In genomic region chrX:144334577-144334976, GRCh38 we compare ENCODE assay signal across 19 cellular contexts.
DNase-seq lines count a peak whose midpoint lies in the region; TF ChIP-seq lines count a peak whose summit lies in the region.
"Had no signal": no experiment of that assay in that cellular context is flagged by ENCODE, and none has a peak within 500 bp of the region (broad histone marks: within the 10 kb centered on the region; RNA-seq: fewer than 3 reads in every experiment).

No MANE protein-coding gene starts in this region.

- peaks cover 8% of the 10 kb centered on the region for H3K9me3 Mint-ChIP-seq in neural crest cell
- H3K9me3 Mint-ChIP-seq: activated CD4-positive, alpha-beta T cell treated with anti-CD3 and anti-CD28 coated beads, Interleukin-2, amount 10 ng/mL, durations not matched to agents 24 days and 14 days; stimulated activated naive CD8-positive, alpha-beta T cell treated with anti-CD3 and anti-CD28 coated beads, Interleukin-15, amount 100 ng/mL, for 72 hours had no signal

- DNase-seq in DMS53 treated with DMSO at 0.1 percent for 48 hours (lab: John Stamatoyannopoulos, UW; ENCODE audit: unreplicated experiment), result peak; percentile 9
- peak; percentile 18 for DNase-seq in KBM-7
- DNase-seq in RPMI7951 (ENCODE audit: low read depth), result peak; percentile 59
- no peak for DNase-seq in neural crest cell (ENCODE audit: low read depth, low spot score)
- DNase-seq in NCI-H1694 (lab: John Stamatoyannopoulos, UW), result no peak
- no peak for DNase-seq in NCI-H187 treated with DMSO at 0.1 percent for 48 hours (lab: John Stamatoyannopoulos, UW)
- DNase-seq in ecto neural progenitor cell (ENCODE audit: low spot score), result no peak
- DNase-seq: activated CD4-positive, alpha-beta T cell treated with anti-CD3 and anti-CD28 coated beads, Interleukin-2, amount 10 ng/mL, durations not matched to agents 24 days and 14 days; activated gamma-delta T cell; cortex of kidney; heart left ventricle; immature natural killer cell; left ventricle myocardium inferior; MG63; small intestine; stimulated activated CD4-positive, alpha-beta T cell treated with anti-CD3 and anti-CD28 coated beads, Interleukin-4, amount 100 ng/mL, for 24 hours; stimulated activated naive CD8-positive, alpha-beta T cell treated with anti-CD3 and anti-CD28 coated beads, Interleukin-15, amount 100 ng/mL, for 72 hours; T-helper 1 cell; trophoblast cell had no signal

- in situ Hi-C loops in KBM-7 (cut with MboI; ENCODE audit: low pct_unique_long_range_greater_than_20kb, low sequenced_read_pairs), result no loop called here

- no peak overlapping the region for H3K27ac Mint-ChIP-seq in neural crest cell (ENCODE audit: unreplicated experiment)
- H3K27ac Mint-ChIP-seq: activated CD4-positive, alpha-beta T cell treated with anti-CD3 and anti-CD28 coated beads, Interleukin-2, amount 10 ng/mL, durations not matched to agents 24 days and 14 days; immature natural killer cell; stimulated activated naive CD8-positive, alpha-beta T cell treated with anti-CD3 and anti-CD28 coated beads, Interleukin-15, amount 100 ng/mL, for 72 hours had no signal

- no peaks in the 10 kb centered on the region for H3K36me3 Mint-ChIP-seq in neural crest cell (ENCODE audit: low read depth)
- H3K36me3 Mint-ChIP-seq: immature natural killer cell had no signal

- H3K4me3 Mint-ChIP-seq in neural crest cell, result no peak overlapping the region
- H3K4me3 Mint-ChIP-seq: activated CD4-positive, alpha-beta T cell treated with anti-CD3 and anti-CD28 coated beads, Interleukin-2, amount 10 ng/mL, durations not matched to agents 24 days and 14 days; immature natural killer cell; stimulated activated naive CD8-positive, alpha-beta T cell treated with anti-CD3 and anti-CD28 coated beads, Interleukin-15, amount 100 ng/mL, for 72 hours had no signal

- H3K4me1 Mint-ChIP-seq in neural crest cell, result no peaks in the 10 kb centered on the region
- H3K4me1 Mint-ChIP-seq: activated CD4-positive, alpha-beta T cell treated with anti-CD3 and anti-CD28 coated beads, Interleukin-2, amount 10 ng/mL, durations not matched to agents 24 days and 14 days; immature natural killer cell; stimulated activated naive CD8-positive, alpha-beta T cell treated with anti-CD3 and anti-CD28 coated beads, Interleukin-15, amount 100 ng/mL, for 72 hours had no signal

- TF ChIP-seq CTCF in neural crest cell (conservative IDR thresholded peaks at IDR 0.05), result peak; percentile 35

- H3K27me3 Mint-ChIP-seq in neural crest cell (ENCODE audit: low read depth), result no peaks in the 10 kb centered on the region
- H3K27me3 Mint-ChIP-seq: activated CD4-positive, alpha-beta T cell treated with anti-CD3 and anti-CD28 coated beads, Interleukin-2, amount 10 ng/mL, durations not matched to agents 24 days and 14 days; stimulated activated naive CD8-positive, alpha-beta T cell treated with anti-CD3 and anti-CD28 coated beads, Interleukin-15, amount 100 ng/mL, for 72 hours had no signal

Comparison
In these comparisons a context has a peak if more than half of its experiments do, and no peak if none do; other contexts are left out.
1. DNase-seq: peak in DMS53 treated with DMSO at 0.1 percent for 48 hours (single experiment), KBM-7 (single experiment) and RPMI7951 (single experiment); none in neural crest cell (single experiment), NCI-H1694 (single experiment), NCI-H187 treated with DMSO at 0.1 percent for 48 hours (single experiment) and ecto neural progenitor cell (single experiment).